ENCODE assay signal across 21 cellular contexts in the genomic region with DNA sequence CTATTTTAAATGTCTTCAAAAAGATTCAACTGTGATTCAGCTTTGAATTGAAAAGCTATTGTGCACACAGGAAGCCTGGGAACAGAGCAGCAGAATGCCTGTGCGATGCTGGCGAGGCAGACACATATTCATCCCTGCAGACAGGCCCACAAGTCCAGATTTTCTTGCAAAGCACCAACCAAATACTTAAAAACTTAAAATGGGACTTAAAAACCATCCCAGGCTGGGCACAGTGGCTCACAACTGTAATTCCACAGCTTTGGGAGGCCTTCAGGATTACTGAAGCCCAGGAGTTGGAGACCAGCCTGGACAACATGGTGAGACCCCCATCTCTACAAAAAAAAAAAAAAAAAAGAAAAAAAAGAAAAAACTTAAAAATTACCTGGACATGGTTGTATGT.
DNase-seq lines count a peak whose midpoint lies in the region; ATAC-seq and TF ChIP-seq lines count a peak whose summit lies in the region.
"Had no signal": no experiment of that assay in that cellular context is flagged by ENCODE, and none has a peak within 500 bp of the region (broad histone marks: within the 10 kb centered on the region; RNA-seq: fewer than 3 reads in every experiment).

No MANE protein-coding gene starts in this region.

- H3K27me3 ChIP-seq in osteoblast (ENCODE audit: insufficient read depth, low read length) (no peaks in the 10 kb centered on the region), dorsolateral prefrontal cortex (no peaks in the 10 kb centered on the region)
- H3K27me3 ChIP-seq: BLaER1 had no signal

- intact Hi-C loops in dorsolateral prefrontal cortex (cut with DNase I): no loop called here

- TF ChIP-seq CTCF in osteoblast (IDR thresholded peaks at IDR 0.05; ENCODE audit: extremely low read depth, low read depth, low read length) (no peak), dorsolateral prefrontal cortex (IDR thresholded peaks at IDR 0.05 in 54 of 56, conservative IDR thresholded peaks at IDR 0.05 in 2 of 56; ENCODE audit: low read depth in 1 of 56, partially characterized antibody in 56 of 56) (no peak)

- no peak overlapping the region for H3K4me3 ChIP-seq in osteoblast (ENCODE audit: insufficient read depth, low read length)
- no peak overlapping the region for H3K4me3 ChIP-seq in dorsolateral prefrontal cortex
- H3K4me3 ChIP-seq: A549, BLaER1, GM23248 had no signal

- POLR2A ChIA-PET in HEK293T (lab: Yijun Ruan, JAX): no interaction called here

- no peaks in the 10 kb centered on the region for H3K79me2 ChIP-seq in osteoblast (ENCODE audit: insufficient read depth, low read length)

- CTCF ChIA-PET in HEK293T (lab: Yijun Ruan, JAX): no interaction called here

- ATAC-seq in GM18502 (IDR thresholded peaks at IDR 0.05; ENCODE audit: poor library complexity, unreplicated experiment): no peak
- ATAC-seq in GM18498 (IDR thresholded peaks at IDR 0.05; ENCODE audit: unreplicated experiment): no peak
- ATAC-seq in GM19035 (IDR thresholded peaks at IDR 0.05; ENCODE audit: unreplicated experiment): no peak
- ATAC-seq: A549, Panc1 had no signal

- H3K4me1 ChIP-seq in osteoblast (ENCODE audit: insufficient read depth, low read length): no peaks in the 10 kb centered on the region
- H3K4me1 ChIP-seq: A549, BLaER1 had no signal

- H3K27ac ChIP-seq in osteoblast (ENCODE audit: low read depth, low read length) (no peak overlapping the region), dorsolateral prefrontal cortex (no peak overlapping the region)
- H3K27ac ChIP-seq: A549, BLaER1, GM23248, KMS-11 had no signal

- H3K36me3 ChIP-seq in osteoblast (ENCODE audit: insufficient read depth, low read length): no peaks in the 10 kb centered on the region
- H3K36me3 ChIP-seq: BLaER1 had no signal

- no peak overlapping the region for H3K4me2 ChIP-seq in osteoblast (ENCODE audit: insufficient read depth, low read length)
- H3K4me2 ChIP-seq: A549, BLaER1, KMS-11 had no signal

- H4K20me1 ChIP-seq in osteoblast (ENCODE audit: insufficient read depth, low read length): no peaks in the 10 kb centered on the region
- H4K20me1 ChIP-seq: BLaER1 had no signal

- no peak overlapping the region for H2AFZ ChIP-seq in osteoblast (ENCODE audit: low read length)
- H2AFZ ChIP-seq: GM23248 had no signal

- DNase-seq in AG08395 (ENCODE audit: low spot score) (peak; percentile 0), HEK293T (ENCODE audit: extremely low spot score) (peak; percentile 4), germinal center (ENCODE audit: low spot score) (peak; percentile 0), osteoblast (ENCODE audit: insufficient read length, low spot score, missing footprints) (peak; percentile 25), dorsolateral prefrontal cortex (no peak)
- DNase-seq: CD4-positive, alpha-beta T cell; COR-L47; DMS79 treated with DMSO at 0.1 percent for 48 hours; NCI-H1092 treated with DMSO at 0.1 percent for 48 hours; NCI-H1436 treated with DMSO at 0.1 percent for 48 hours; NCI-H1930; NCI-H510A treated with DMSO at 0.1 percent for 48 hours; NCI-H748 treated with DMSO at 0.1 percent for 48 hours had no signal

- H3K9me3 ChIP-seq in osteoblast (ENCODE audit: low read depth, low read length): no peaks in the 10 kb centered on the region
- H3K9me3 ChIP-seq: A549, BLaER1 had no signal

TF ChIP-seq in HEK293T, 16 proteins besides CTCF, POLR2A, EP300 and RAD21:
- TF ChIP-seq SUZ12 (IDR thresholded peaks at IDR 0.05): no peak
- TF ChIP-seq CTBP1 (IDR thresholded peaks at IDR 0.05; ENCODE audit: borderline replicate concordance): no peak
- TF ChIP-seq SP1 (IDR thresholded peaks at IDR 0.05): no peak
- TF ChIP-seq L3MBTL2 (conservative IDR thresholded peaks at IDR 0.05): no peak

Comparison
In these comparisons a context has a peak if more than half of its experiments do, and no peak if none do; other contexts are left out.
1. DNase-seq: peak in AG08395 (single experiment), HEK293T (single experiment), germinal center (single experiment) and osteoblast (single experiment); none in dorsolateral prefrontal cortex (0 of 10).